22 cellular contexts compared by ENCODE assay signal in the genomic region with DNA sequence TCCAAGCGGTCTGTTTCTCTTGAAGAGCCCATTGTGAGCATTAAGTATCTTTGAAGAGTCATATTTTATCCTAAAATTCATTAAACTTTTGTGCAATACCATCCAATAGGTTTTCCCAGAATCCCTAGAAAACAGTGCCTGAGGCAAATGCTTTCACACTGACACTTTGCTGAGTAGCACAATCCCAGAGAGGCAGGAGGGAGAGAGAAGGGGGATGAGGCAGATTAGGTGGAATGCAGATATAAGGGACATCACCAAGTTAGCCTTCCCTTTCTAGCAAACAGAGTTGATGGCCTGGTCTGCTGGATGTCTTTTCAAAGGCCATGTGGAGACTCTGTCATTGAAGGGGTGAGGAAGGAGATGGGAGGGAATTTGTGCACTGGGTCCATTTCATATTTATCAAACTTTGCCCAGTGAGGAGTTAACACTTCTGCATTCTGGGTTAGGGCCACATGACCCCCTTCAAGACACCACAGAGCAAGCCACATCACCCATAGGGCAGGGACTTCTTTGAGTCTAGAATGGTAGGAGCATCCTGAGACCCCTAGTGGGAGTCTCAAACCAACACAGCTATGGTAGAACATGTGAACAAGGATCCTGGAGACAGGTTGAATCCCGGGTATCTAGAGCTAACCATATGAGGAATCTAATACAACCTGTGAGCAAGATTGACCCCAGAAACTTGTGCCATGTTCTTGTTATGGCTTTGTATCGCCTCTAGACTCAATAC. TPM values are rescaled to one million over a fixed set of nuclear protein-coding genes. Genes with fewer than 3 reads are reported as not detected.
DNase-seq lines count a peak whose midpoint lies in the region; ATAC-seq and TF ChIP-seq lines count a peak whose summit lies in the region.
"Had no signal": no experiment of that assay in that cellular context is flagged by ENCODE, and none has a peak within 500 bp of the region (broad histone marks: within the 10 kb centered on the region; RNA-seq: fewer than 3 reads in every experiment).

No MANE protein-coding gene starts in this region.

- H3K4me3 Mint-ChIP-seq in endodermal cell (no peak overlapping the region), endothelial cell (ENCODE audit: unreplicated experiment) (no peak overlapping the region)
- H3K4me3 Mint-ChIP-seq: IgD-negative memory B cell; nephron; stimulated activated naive CD8-positive, alpha-beta T cell treated with anti-CD3 and anti-CD28 coated beads, Interleukin-15, Interleukin-2, amounts not matched to agents 100 ng/mL and 50 ng/mL, for 24 hours had no signal

- no peaks in the 10 kb centered on the region for H3K36me3 ChIP-seq in PC-3 (ENCODE audit: low read depth, low read length)
- no peaks in the 10 kb centered on the region for H3K36me3 ChIP-seq in endodermal cell (ENCODE audit: control insufficient read depth, insufficient read depth, low read length)
- no peaks in the 10 kb centered on the region for H3K36me3 ChIP-seq in right lobe of liver
- H3K36me3 ChIP-seq: HAP-1, tibial nerve had no signal

- H3K4me1 Mint-ChIP-seq in endodermal cell (no peaks in the 10 kb centered on the region), endothelial cell (ENCODE audit: unreplicated experiment) (no peaks in the 10 kb centered on the region)
- H3K4me1 Mint-ChIP-seq: IgD-negative memory B cell, nephron had no signal

- no peaks in the 10 kb centered on the region for H3F3A ChIP-seq in PC-3 (ENCODE audit: low read length, unreplicated experiment)

- H3K9me2 ChIP-seq in PC-3 (replicated peaks; ENCODE audit: low read length), result no peaks in the 10 kb centered on the region

- CTCF ChIA-PET in PC-3 (lab: Charles Lee), result no interaction called here

- H3K36me3 Mint-ChIP-seq in endodermal cell (ENCODE audit: low read depth) (no peaks in the 10 kb centered on the region), endothelial cell (ENCODE audit: low read depth, unreplicated experiment) (no peaks in the 10 kb centered on the region)
- H3K36me3 Mint-ChIP-seq: IgD-negative memory B cell had no signal

- no peak overlapping the region for H3K27ac ChIP-seq in PC-3 (ENCODE audit: low read length)
- no peak overlapping the region for H3K27ac ChIP-seq in endodermal cell (ENCODE audit: low read depth, low read length)
- H3K27ac ChIP-seq in right lobe of liver, result no peak overlapping the region
- H3K27ac ChIP-seq: C4-2B, skin epidermis, tibial nerve had no signal

- POLR2A ChIA-PET in PC-3 (lab: Charles Lee; ENCODE audit: unreplicated experiment), result no interaction called here

- H2AFZ ChIP-seq in PC-3 (ENCODE audit: low read length), result no peak overlapping the region

- H3K9me3 Mint-ChIP-seq in endodermal cell, result no peaks in the 10 kb centered on the region
- no peaks in the 10 kb centered on the region for H3K9me3 Mint-ChIP-seq in endothelial cell (ENCODE audit: unreplicated experiment)
- H3K9me3 Mint-ChIP-seq: nephron had no signal

- intact Hi-C loops in PC-3 (cut with micrococcal nuclease) (loop anchor here (10.0 kb wide), 1 partner anchor 51 kb away; no protein-coding TSS in a partner anchor), right lobe of liver (cut with DNase I) (no loop called here)

- TF ChIP-seq POLR2A in right lobe of liver (IDR thresholded peaks at IDR 0.05), result no peak

- TF ChIP-seq CTCF in PC-3 (conservative IDR thresholded peaks at IDR 0.05; ENCODE audit: low read depth, low read length) (no peak; the same call in 1 of the 2 replicates), endodermal cell (conservative IDR thresholded peaks at IDR 0.05) (peak; percentile 68), endothelial cell (IDR thresholded peaks at IDR 0.05; ENCODE audit: unreplicated experiment) (no peak), right lobe of liver (IDR thresholded peaks at IDR 0.05) (no peak)

- peaks cover 23% of the 10 kb centered on the region for H3K4me1 ChIP-seq in PC-3 (ENCODE audit: insufficient read depth, low read length)
- no peaks in the 10 kb centered on the region for H3K4me1 ChIP-seq in endodermal cell (ENCODE audit: control insufficient read depth, insufficient read depth, low read length)
- no peaks in the 10 kb centered on the region for H3K4me1 ChIP-seq in right lobe of liver
- H3K4me1 ChIP-seq: HAP-1, tibial nerve had no signal

- 94 to 100% methylated on average over 2 to 3 of the region's 3 CpGs for WGBS in endodermal cell (ENCODE audit: insufficient coverage in 1 of 2, insufficient read length in 1 of 2), 2 experiments
- WGBS in right lobe of liver (ENCODE audit: insufficient coverage, low coverage, low lambda C conversion rate, missing lambda C conversion rate), result 32% methylated on average over 3 of the region's 3 CpGs

- peaks cover 2% of the 10 kb centered on the region for H3K27me3 Mint-ChIP-seq in endodermal cell (ENCODE audit: insufficient read depth)
- H3K27me3 Mint-ChIP-seq in endothelial cell (ENCODE audit: unreplicated experiment), result no peaks in the 10 kb centered on the region
- H3K27me3 Mint-ChIP-seq: IgD-negative memory B cell had no signal

- no peaks in the 10 kb centered on the region for H4K20me1 ChIP-seq in PC-3 (ENCODE audit: low read length)

- ATAC-seq in PC-3, result no peak; the same call in 1 of the 2 replicates
- no peak for ATAC-seq in HG03460 (IDR thresholded peaks at IDR 0.05; ENCODE audit: unreplicated experiment)
- ATAC-seq in right lobe of liver, result no peak

- H3K4me3 ChIP-seq in PC-3 (ENCODE audit: low read length), result no peak overlapping the region
- no peak overlapping the region for H3K4me3 ChIP-seq in endodermal cell (ENCODE audit: low read length)
- no peak overlapping the region for H3K4me3 ChIP-seq in right lobe of liver
- H3K4me3 ChIP-seq: HAP-1, skin epidermis, tibial nerve had no signal

- DNase-seq in GM04504 (ENCODE audit: low read depth), result peak; percentile 35
- peak; percentile 72 for DNase-seq in PC-3
- no peak for DNase-seq in endodermal cell
- DNase-seq in renal cortical epithelial cell (ENCODE audit: low read depth), result peak; percentile 3
- DNase-seq in endothelial cell (ENCODE audit: low spot score), result no peak
- DNase-seq in right lobe of liver, result no peak
- DNase-seq: activated CD4-positive, alpha-beta T cell treated with anti-CD3 and anti-CD28 coated beads, Interleukin-2, amount 50 U/mL, for 1 hour; activated CD8-positive, alpha-beta memory T cell treated with anti-CD3 and anti-CD28 coated beads, Interleukin-2, amount 50 U/mL, for 48 hours; activated effector memory CD4-positive, alpha-beta T cell treated with Interleukin-2 at 50 U/mL for 16 hours; central memory CD4-positive, alpha-beta T cell; DMS 273 treated with DMSO at 0.1 percent for 48 hours; effector CD8-positive, alpha-beta T cell; hippocampal formation; NCI-H1694 had no signal

- H3K79me2 ChIP-seq in PC-3 (ENCODE audit: low read length), result no peaks in the 10 kb centered on the region

- BruUV-seq in PC-3 (replicated peaks; lab: Mats Ljungman, UMichigan), result no TSS peak

- H3K4me2 ChIP-seq in PC-3 (ENCODE audit: low read length), result no peak overlapping the region

- H3K9me3 ChIP-seq in PC-3 (ENCODE audit: low read length) (no peaks in the 10 kb centered on the region), endodermal cell (ENCODE audit: control insufficient read depth, low read length) (no peaks in the 10 kb centered on the region), right lobe of liver (no peaks in the 10 kb centered on the region)
- H3K9me3 ChIP-seq: HAP-1, tibial nerve had no signal

- no peaks in the 10 kb centered on the region for H3K27me3 ChIP-seq in PC-3 (ENCODE audit: low read length)
- no peaks in the 10 kb centered on the region for H3K27me3 ChIP-seq in endodermal cell (ENCODE audit: control insufficient read depth, insufficient read depth, low read length, poor library complexity, severe bottlenecking)
- H3K27me3 ChIP-seq in right lobe of liver, result no peaks in the 10 kb centered on the region
- H3K27me3 ChIP-seq: tibial nerve had no signal

- no peak overlapping the region for H3K9ac ChIP-seq in PC-3 (ENCODE audit: low read length)
- H3K9ac ChIP-seq in endodermal cell (ENCODE audit: extremely low read depth, low read length, poor library complexity, severe bottlenecking), result no peak overlapping the region

- H3K27ac Mint-ChIP-seq in endodermal cell, result no peak overlapping the region
- H3K27ac Mint-ChIP-seq in endothelial cell (ENCODE audit: unreplicated experiment), result no peak overlapping the region
- H3K27ac Mint-ChIP-seq: IgD-negative memory B cell; nephron; stimulated activated naive CD8-positive, alpha-beta T cell treated with anti-CD3 and anti-CD28 coated beads, Interleukin-15, Interleukin-2, amounts not matched to agents 100 ng/mL and 50 ng/mL, for 24 hours had no signal

RNA-seq across cellular contexts. Expression of gene SEMA6D, which starts 32.0 kb away (rescaled TPM):
- total RNA-seq in PC-3 (2014; rRNA removed) (0.52 and 0.91 TPM in 2 replicates), endodermal cell (10 to 100 TPM; 23.6 to 48.7 TPM), renal cortical epithelial cell (1.2 and 7.1 TPM in 2 replicates), endothelial cell (ENCODE audit: unreplicated experiment) (12.8 TPM), right lobe of liver (1 to 10 TPM in 4 of 6 experiments, under 1 TPM in 2; 0.74 to 4.4 (median 1.7) TPM)
- polyA plus RNA-seq in endodermal cell (2013, experiment 1 of 2), result 58.9 TPM
- polyA plus RNA-seq in endodermal cell (2013, experiment 2 of 2), result 45.9 TPM
- polyA plus RNA-seq: IgD-negative memory B cell had no signal

Comparison
In these comparisons a context has a peak if more than half of its experiments do, and no peak if none do; other contexts are left out.
1. DNase-seq: peak in GM04504 (single experiment), PC-3 (single experiment) and renal cortical epithelial cell (single experiment); none in endodermal cell (single experiment), endothelial cell (single experiment) and right lobe of liver (0 of 3).